ENCODE assay signal across 1 cellular context in genomic region chr18:26103579-26103978, GRCh38.
TF ChIP-seq lines count a peak whose summit lies in the region.

No MANE protein-coding gene starts in this region.

TF ChIP-seq in SK-N-SH, 30 proteins besides CTCF, POLR2A, EP300 and RAD21 (continued from another document):
- TF ChIP-seq MAX (IDR thresholded peaks at IDR 0.05; ENCODE audit: low read depth) (no peak), RFX5 (IDR thresholded peaks at IDR 0.05; ENCODE audit: low read length) (no peak)
